ENCODE assay signal across 6 cellular contexts in genomic region chr22:11690170-11690569, GRCh38.
DNase-seq lines count a peak whose midpoint lies in the region; ATAC-seq, FAIRE-seq and TF ChIP-seq lines count a peak whose summit lies in the region.
"Not testable (repeated sequence)": the region's sequence is repeated elsewhere in the genome, so short reads cannot be mapped to it uniquely, and the experiment has no call there.

No MANE protein-coding gene starts in this region.

- intact Hi-C loops in kidney (cut with DNase I); sigmoid colon (cut with DNase I): not testable (repeated sequence)

- not testable (repeated sequence) for H3K4me1 Mint-ChIP-seq in osteocyte (ENCODE audit: unreplicated experiment)

- H3K36me3 ChIP-seq in RWPE2 (ENCODE audit: low read depth); kidney (ENCODE audit: control insufficient read depth in 1 of 2, insufficient read depth in 2 of 2, low read length in 2 of 2); sigmoid colon; suprapubic skin: not testable (repeated sequence)

- H3K36me3 Mint-ChIP-seq in osteocyte (ENCODE audit: unreplicated experiment): not testable (repeated sequence)

- not testable (repeated sequence) for H3K27me3 Mint-ChIP-seq in osteocyte (ENCODE audit: unreplicated experiment)

- not testable (repeated sequence) for H3K9me3 Mint-ChIP-seq in osteocyte (ENCODE audit: unreplicated experiment)

- not testable (repeated sequence) for TF ChIP-seq POLR2A in sigmoid colon (IDR thresholded peaks at IDR 0.05); suprapubic skin (IDR thresholded peaks at IDR 0.05)

- not testable (repeated sequence) for H3K27ac Mint-ChIP-seq in osteocyte (ENCODE audit: unreplicated experiment)

- H3K4me1 ChIP-seq in RWPE2 (ENCODE audit: insufficient read depth, poor library complexity, severe bottlenecking); kidney (ENCODE audit: control insufficient read depth in 1 of 2, insufficient read depth in 1 of 2, low read depth in 1 of 2, low read length in 2 of 2); sigmoid colon; suprapubic skin: not testable (repeated sequence)

- TF ChIP-seq EP300 in sigmoid colon (IDR thresholded peaks at IDR 0.05); suprapubic skin (IDR thresholded peaks at IDR 0.05): not testable (repeated sequence)

- TF ChIP-seq CTCF in RWPE2 (IDR thresholded peaks at IDR 0.05; ENCODE audit: poor library complexity, severe bottlenecking); kidney (IDR thresholded peaks at IDR 0.05; ENCODE audit: borderline replicate concordance, extremely low read depth, insufficient read depth); osteocyte (IDR thresholded peaks at IDR 0.05); sigmoid colon (IDR thresholded peaks at IDR 0.05); suprapubic skin (IDR thresholded peaks at IDR 0.05): not testable (repeated sequence)

- DNase-seq in RWPE2 (ENCODE audit: low spot score) (peak; percentile 55), kidney (peak; percentile 54), osteocyte (ENCODE audit: extremely low spot score, unreplicated experiment) (peak; percentile 75), sigmoid colon (peak; percentile 58), suprapubic skin (ENCODE audit: low spot score in 2 of 2) (peak; percentile 65 to 80)
- peak; percentile 8 for DNase-seq in activated naive CD4-positive, alpha-beta T cell treated with anti-CD3 and anti-CD28 coated beads, Interleukin-2, amount 50 U/mL, for 16 hours

- H3K9ac ChIP-seq in kidney (ENCODE audit: low read length in 2 of 2): not testable (repeated sequence)

- not testable (repeated sequence) for H3K27ac ChIP-seq in RWPE2 (ENCODE audit: poor library complexity, severe bottlenecking); kidney (ENCODE audit: low read depth in 2 of 2, low read length in 2 of 2); sigmoid colon; suprapubic skin

- 67 to 80% methylated on average over 1 of the region's 1 CpG for WGBS in sigmoid colon, 2 donors
- WGBS in suprapubic skin: no CpG with 5 or more reads among the region's 1 CpG

- not testable (repeated sequence) for FAIRE-seq in kidney (lab: Jason Lieb, UNC)

- not testable (repeated sequence) for H3K27me3 ChIP-seq in RWPE2 (ENCODE audit: insufficient read depth, poor library complexity, severe bottlenecking); sigmoid colon; suprapubic skin

- not testable (repeated sequence) for H3K4me3 Mint-ChIP-seq in osteocyte (ENCODE audit: unreplicated experiment)

- H3K9me3 ChIP-seq in RWPE2 (ENCODE audit: severe bottlenecking); kidney (ENCODE audit: control insufficient read depth in 1 of 2, low read length in 2 of 2); sigmoid colon; suprapubic skin: not testable (repeated sequence)

- ATAC-seq in RWPE2 (ENCODE audit: low read depth): not testable (repeated sequence)

- H3K4me3 ChIP-seq in RWPE2 (ENCODE audit: severe bottlenecking); kidney (ENCODE audit: low read length in 2 of 2); sigmoid colon; suprapubic skin: not testable (repeated sequence)

Comparison
In these comparisons a context has a peak if more than half of its experiments do, and no peak if none do; other contexts are left out.
1. DNase-seq: peak in every context shown above with its lines; median percentile 75 in osteocyte; 72 in suprapubic skin; 58 in sigmoid colon; 55 in RWPE2; 54 in kidney; 8 in activated naive CD4-positive, alpha-beta T cell treated with anti-CD3 and anti-CD28 coated beads, Interleukin-2, amount 50 U/mL, for 16 hours.